Comparison of ENCODE assay signal across 24 cellular contexts in the genomic region with DNA sequence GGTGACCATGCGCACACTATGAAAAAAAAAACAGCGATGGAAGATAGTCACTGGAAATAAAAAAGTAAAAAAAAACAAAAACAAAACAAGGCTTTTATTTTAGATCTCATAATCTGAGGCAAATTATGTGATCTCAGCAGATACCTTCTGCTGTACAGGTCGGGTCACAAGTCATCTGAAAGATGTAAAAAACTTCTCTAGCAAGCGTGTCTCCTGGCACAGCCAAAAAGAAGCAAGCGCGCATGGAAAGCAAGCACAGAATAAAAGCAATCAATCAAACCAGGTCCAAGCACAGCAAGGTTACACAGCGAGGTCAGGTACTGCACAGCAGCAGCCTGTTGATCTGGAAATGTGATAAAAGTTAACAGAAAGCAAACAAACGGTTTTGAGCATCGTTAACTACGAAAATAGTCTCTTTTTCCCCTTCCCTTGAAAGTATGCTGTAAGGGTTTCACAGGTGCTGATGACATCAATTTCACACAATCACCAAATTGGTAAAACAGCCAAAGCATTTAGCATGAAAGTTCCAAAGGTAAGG.
"Had no signal": no experiment of that assay in that cellular context is flagged by ENCODE, and none has a peak within 500 bp of the region (broad histone marks: within the 10 kb centered on the region; RNA-seq: fewer than 3 reads in every experiment).

No MANE protein-coding gene starts in this region.

- H3K27me3 ChIP-seq: esophagus muscularis mucosa, left lung, sigmoid colon, vagina had no signal

- H3K4me3 ChIP-seq: coronary artery, esophagus muscularis mucosa, left lung, lung, sigmoid colon, smooth muscle cell, thoracic aorta, vagina had no signal

- FAIRE-seq: bronchial epithelial cell, frontal cortex, keratinocyte, TTC549 had no signal

- H3K27ac ChIP-seq: coronary artery, esophagus muscularis mucosa, left lung, sigmoid colon, thoracic aorta, vagina had no signal

- H3K9me3 ChIP-seq: esophagus muscularis mucosa, left lung, sigmoid colon, thoracic aorta, vagina had no signal

- H3K4me1 ChIP-seq: esophagus muscularis mucosa, left lung, sigmoid colon, vagina had no signal

- ATAC-seq: activated T-helper 17 cell treated with anti-CD3 and anti-CD28 coated beads, Interleukin-2, amount 50 U/mL, for 72 hours; left lung; natural killer cell treated with Interleukin-12 subunit alpha and Interleukin-12 subunit beta and Interleukin-15 and Interleukin-18, amount 100 ng/mL, for 72 hours had no signal

- DNase-seq: activated naive CD4-positive, alpha-beta T cell treated with Interleukin-2 at 50 U/mL for 16 hours; activated naive CD8-positive, alpha-beta T cell treated with anti-CD3 and anti-CD28 coated beads for 36 hours; activated T-cell treated with anti-CD3 and anti-CD28 coated beads, Interleukin-2, amount 50 U/mL, for 1 hour; hippocampal formation; left lung; occipital lobe; posterior cingulate gyrus; sigmoid colon; stimulated activated CD4-positive, alpha-beta T cell treated with anti-CD3 and anti-CD28 coated beads, Interleukin-2, amount 100 ng/mL, for 48 hours; stimulated activated CD8-positive, alpha-beta memory T cell treated with anti-CD3 and anti-CD28 coated beads, Interleukin-4, amount 100 ng/mL, for 48 hours; stimulated activated naive CD4-positive, alpha-beta T cell; T-helper 1 cell had no signal
